ENCODE assay signal across 13 cellular contexts in genomic region chr10:33249137-33249536, GRCh38.
DNase-seq lines count a peak whose midpoint lies in the region; ATAC-seq and TF ChIP-seq lines count a peak whose summit lies in the region.
"Had no signal": no experiment of that assay in that cellular context is flagged by ENCODE, and none has a peak within 500 bp of the region (broad histone marks: within the 10 kb centered on the region; RNA-seq: fewer than 3 reads in every experiment).

No MANE protein-coding gene starts in this region.

- no peak overlapping the region for H3K27ac ChIP-seq in CD8-positive, alpha-beta memory T cell (ENCODE audit: low read depth, low read length)
- H3K27ac ChIP-seq in IMR-90 (ENCODE audit: insufficient read depth, low read length): no peak overlapping the region; the same call in 1 of the 2 replicates

- TF ChIP-seq CTCF in IMR-90 (conservative IDR thresholded peaks at IDR 0.05; ENCODE audit: low read depth, low read length) (no peak), chondrocyte (IDR thresholded peaks at IDR 0.05) (no peak), nephron progenitor cell (IDR thresholded peaks at IDR 0.05) (no peak)

- no peaks in the 10 kb centered on the region for H3K9me3 Mint-ChIP-seq in CD8-positive, alpha-beta memory T cell
- H3K9me3 Mint-ChIP-seq in chondrocyte (ENCODE audit: low read depth) (no peaks in the 10 kb centered on the region), nephron progenitor cell (no peaks in the 10 kb centered on the region)

- TF ChIP-seq RAD21 in IMR-90 (IDR thresholded peaks at IDR 0.05; ENCODE audit: low read length): no peak

- peaks cover 27% of the 10 kb centered on the region for H3K4me1 ChIP-seq in CD8-positive, alpha-beta memory T cell (ENCODE audit: insufficient read depth, low read length)
- peaks cover 11% of the 10 kb centered on the region for H3K4me1 ChIP-seq in IMR-90 (ENCODE audit: control insufficient read depth, insufficient read depth, low read length)

- WGBS in IMR-90 (ENCODE audit: extremely low coverage in 2 of 2, insufficient read length in 1 of 2), 2 experiments: 100% methylated on average over 1 of the region's 8 CpGs; no CpG with 5 or more reads in 1 of the 2 experiments

- H2BK20ac ChIP-seq in IMR-90 (ENCODE audit: low read depth, low read length): peak overlapping the region; percentile 86

- no peak for DNase-seq in CD8-positive, alpha-beta memory T cell
- DNase-seq in IMR-90 (no peak), chondrocyte (ENCODE audit: low spot score) (no peak), nephron progenitor cell (no peak), SKM-1 (lab: John Stamatoyannopoulos, UW; ENCODE audit: unreplicated experiment) (no peak), MG63 (no peak), SW 1271 (lab: John Stamatoyannopoulos, UW) (no peak)
- DNase-seq: activated CD4-positive, CD25-positive, alpha-beta regulatory T cell treated with anti-CD3 and anti-CD28 coated beads, Interleukin-2, amount 50 U/mL, for 72 hours; effector CD4-positive, alpha-beta T cell; mesendoderm; NCI-H510A treated with DMSO at 0.1 percent for 48 hours; substantia nigra had no signal

- dilution Hi-C loops in IMR-90 (cut with HindIII; ENCODE audit: low sequenced_read_pairs, unreplicated experiment): no loop called here

- in situ Hi-C loops in IMR-90 (cut with MboI; ENCODE audit: low sequenced_read_pairs): no loop called here

- no peak overlapping the region for H3K4me2 ChIP-seq in IMR-90 (ENCODE audit: low read depth, low read length)

- H3K4me3 Mint-ChIP-seq in CD8-positive, alpha-beta memory T cell: peak overlapping the region in 5 of 7 donors; percentile 56 to 70 (median 60)
- H3K4me3 Mint-ChIP-seq in chondrocyte (ENCODE audit: unreplicated experiment) (no peak overlapping the region), nephron progenitor cell (no peak overlapping the region)

- no peak overlapping the region for H2AK9ac ChIP-seq in IMR-90 (replicated peaks; ENCODE audit: low read depth, low read length, poor library complexity)

- BruUV-seq in IMR-90 (replicated peaks; lab: Mats Ljungman, UMichigan): no TSS peak

- H2BK5ac ChIP-seq in IMR-90 (ENCODE audit: low read depth, low read length, poor library complexity, severe bottlenecking): peak overlapping the region; percentile 92

- no peak overlapping the region for H3K9ac ChIP-seq in IMR-90 (ENCODE audit: low read depth, low read length)

- H3K36me3 Mint-ChIP-seq in CD8-positive, alpha-beta memory T cell: peaks cover 0 to 6% (median 0%) of the 10 kb centered on the region in 3 donors
- H3K36me3 Mint-ChIP-seq in chondrocyte (ENCODE audit: low read depth) (peaks cover 50% of the 10 kb centered on the region), nephron progenitor cell (ENCODE audit: low read depth) (peaks cover 94% of the 10 kb centered on the region)

- H4K8ac ChIP-seq in IMR-90 (ENCODE audit: low read depth in 2 of 2, low read length in 2 of 2): peak overlapping the region; percentile 60 to 69

- peak overlapping the region; percentile 81 for H2AK5ac ChIP-seq in IMR-90 (ENCODE audit: low read depth, low read length)

- peak overlapping the region; percentile 71 for H3K14ac ChIP-seq in IMR-90 (replicated peaks; ENCODE audit: low read depth, low read length)

- H3K79me1 ChIP-seq in IMR-90 (ENCODE audit: low read depth in 1 of 2, low read length in 2 of 2): peaks cover 24 to 60% of the 10 kb centered on the region in 2 experiments

- no peaks in the 10 kb centered on the region for H3K36me3 ChIP-seq in CD8-positive, alpha-beta memory T cell (ENCODE audit: insufficient read depth, low read length)
- H3K36me3 ChIP-seq in IMR-90 (ENCODE audit: control insufficient read depth, insufficient read depth, low read length) (peaks cover 32% of the 10 kb centered on the region), MG63 (no peaks in the 10 kb centered on the region)
- H3K36me3 ChIP-seq: SJCRH30 had no signal

- H2BK120ac ChIP-seq in IMR-90 (ENCODE audit: low read depth, low read length): peak overlapping the region; percentile 87

- H3K4me3 ChIP-seq in CD8-positive, alpha-beta memory T cell (ENCODE audit: low read length): peak overlapping the region; percentile 1
- H3K4me3 ChIP-seq in IMR-90 (ENCODE audit: insufficient read depth, low read depth, low read length): no peak overlapping the region
- H3K4me3 ChIP-seq in MG63: no peak overlapping the region
- H3K4me3 ChIP-seq: SJCRH30 had no signal

- H3K56ac ChIP-seq in IMR-90 (ENCODE audit: extremely low read depth, insufficient read depth, low read length): no peak overlapping the region

- peak overlapping the region; percentile 75; the same call in 1 of the 2 replicates for H3K4ac ChIP-seq in IMR-90 (ENCODE audit: low read depth, low read length)

- peak overlapping the region; percentile 41; the same call in 1 of the 2 replicates for H3K23ac ChIP-seq in IMR-90 (ENCODE audit: low read depth, low read length)

- peak overlapping the region; percentile 64 for H4K91ac ChIP-seq in IMR-90 (ENCODE audit: insufficient read depth, low read depth, low read length)

- H3K27ac Mint-ChIP-seq in CD8-positive, alpha-beta memory T cell: peak overlapping the region in 4 of 8 donors; percentile 1 to 57 (median 34)
- peak overlapping the region; percentile 24 for H3K27ac Mint-ChIP-seq in chondrocyte (ENCODE audit: unreplicated experiment)
- peak overlapping the region; percentile 83 for H3K27ac Mint-ChIP-seq in nephron progenitor cell

- H3K27me3 ChIP-seq in CD8-positive, alpha-beta memory T cell (ENCODE audit: insufficient read depth, low read length, poor library complexity, severe bottlenecking): no peaks in the 10 kb centered on the region
- no peaks in the 10 kb centered on the region for H3K27me3 ChIP-seq in IMR-90 (ENCODE audit: control insufficient read depth, insufficient read depth, low read length)
- H3K27me3 ChIP-seq in MG63: no peaks in the 10 kb centered on the region
- H3K27me3 ChIP-seq: SJCRH30 had no signal

- peaks cover 2 to 3% of the 10 kb centered on the region in 2 donors for H3K27me3 Mint-ChIP-seq in CD8-positive, alpha-beta memory T cell
- H3K27me3 Mint-ChIP-seq in chondrocyte (ENCODE audit: low read depth) (no peaks in the 10 kb centered on the region), nephron progenitor cell (ENCODE audit: low read depth, poor library complexity) (peaks cover 7% of the 10 kb centered on the region)

- H3K9me1 ChIP-seq in IMR-90 (ENCODE audit: insufficient read depth, low read length): peaks cover 18% of the 10 kb centered on the region

- no peak for ATAC-seq in IMR-90 (ENCODE audit: low read depth)

- CTCF ChIA-PET in CD8-positive, alpha-beta memory T cell (lab: Charles Lee): interaction anchor here (0.7 to 1.2 kb wide), 2 partner anchors 9 to 56 kb away, joined by 3 read pairs; no protein-coding TSS in a partner anchor
- CTCF ChIA-PET in IMR-90 (lab: Yijun Ruan, JAX): interaction anchor here (0.6 kb wide), 1 partner anchor 9 kb away, joined by 7 read pairs; no protein-coding TSS in a partner anchor

- no peak overlapping the region for H2AFZ ChIP-seq in IMR-90 (replicated peaks; ENCODE audit: low read length, poor library complexity)

- H2BK15ac ChIP-seq in IMR-90 (ENCODE audit: low read depth, low read length): peak overlapping the region; percentile 68; the same call in 1 of the 3 replicates

- H4K20me1 ChIP-seq in IMR-90 (ENCODE audit: insufficient read depth, low read length): no peaks in the 10 kb centered on the region

- POLR2A ChIA-PET in CD8-positive, alpha-beta memory T cell (lab: Charles Lee): no interaction called here
- POLR2A ChIA-PET in IMR-90 (lab: Charles Lee; ENCODE audit: unreplicated experiment): no interaction called here

- no peak for TF ChIP-seq POLR2A in IMR-90 (IDR thresholded peaks at IDR 0.05; ENCODE audit: low read depth, low read length)

- H3K9me3 ChIP-seq in CD8-positive, alpha-beta memory T cell (ENCODE audit: low read length): no peaks in the 10 kb centered on the region
- no peaks in the 10 kb centered on the region for H3K9me3 ChIP-seq in IMR-90 (ENCODE audit: control insufficient read depth, insufficient read depth, low read length)
- no peaks in the 10 kb centered on the region for H3K9me3 ChIP-seq in MG63

- peak overlapping the region; percentile 75; the same call in 1 of the 2 replicates for H4K5ac ChIP-seq in IMR-90 (ENCODE audit: low read depth, low read length)

- peak overlapping the region; percentile 95; the same call in 1 of the 2 replicates for H3K18ac ChIP-seq in IMR-90 (ENCODE audit: low read depth, low read length)

- intact Hi-C loops in IMR-90 (cut with micrococcal nuclease): no loop called here

- H3K4me1 Mint-ChIP-seq in CD8-positive, alpha-beta memory T cell: peaks cover 23 to 37% (median 31%) of the 10 kb centered on the region in 3 donors
- H3K4me1 Mint-ChIP-seq in chondrocyte (ENCODE audit: low read depth): peaks cover 45% of the 10 kb centered on the region
- H3K4me1 Mint-ChIP-seq in nephron progenitor cell: peaks cover 30% of the 10 kb centered on the region

TF ChIP-seq in IMR-90, 13 proteins besides CTCF, POLR2A, EP300 and RAD21 (continues in another document):
- TF ChIP-seq RCOR1 (IDR thresholded peaks at IDR 0.05; ENCODE audit: insufficient replicate concordance, low read length): no peak
- TF ChIP-seq USF2 (IDR thresholded peaks at IDR 0.05; ENCODE audit: low read depth, low read length): no peak
- no peak for TF ChIP-seq FOS (IDR thresholded peaks at IDR 0.05; ENCODE audit: low read depth, low read length)
- TF ChIP-seq CHD1 (IDR thresholded peaks at IDR 0.05; ENCODE audit: low read depth, low read length): no peak
- no peak for TF ChIP-seq MAZ (IDR thresholded peaks at IDR 0.05; ENCODE audit: borderline replicate concordance, low read depth, low read length)
- no peak for TF ChIP-seq MXI1 (IDR thresholded peaks at IDR 0.05; ENCODE audit: borderline replicate concordance, low read depth, low read length)
- TF ChIP-seq NFE2L2 (IDR thresholded peaks at IDR 0.05; ENCODE audit: low read depth, low read length): no peak
- no peak for TF ChIP-seq SMC3 (IDR thresholded peaks at IDR 0.05; ENCODE audit: low read depth, low read length)
- TF ChIP-seq RFX5 (IDR thresholded peaks at IDR 0.05; ENCODE audit: low read depth, low read length): no peak
- no peak for TF ChIP-seq CEBPB (IDR thresholded peaks at IDR 0.05; ENCODE audit: low read depth, low read length)
- no peak for TF ChIP-seq MAFK (IDR thresholded peaks at IDR 0.05; ENCODE audit: low read depth, low read length)

Comparison
In these comparisons a context has a peak if more than half of its experiments do, and no peak if none do; other contexts are left out.
1. H3K4me3 Mint-ChIP-seq: peak in CD8-positive, alpha-beta memory T cell (5 of 7); none in chondrocyte (single experiment) and nephron progenitor cell (single experiment).